ENCODE assay signal across 24 cellular contexts in the genomic region with DNA sequence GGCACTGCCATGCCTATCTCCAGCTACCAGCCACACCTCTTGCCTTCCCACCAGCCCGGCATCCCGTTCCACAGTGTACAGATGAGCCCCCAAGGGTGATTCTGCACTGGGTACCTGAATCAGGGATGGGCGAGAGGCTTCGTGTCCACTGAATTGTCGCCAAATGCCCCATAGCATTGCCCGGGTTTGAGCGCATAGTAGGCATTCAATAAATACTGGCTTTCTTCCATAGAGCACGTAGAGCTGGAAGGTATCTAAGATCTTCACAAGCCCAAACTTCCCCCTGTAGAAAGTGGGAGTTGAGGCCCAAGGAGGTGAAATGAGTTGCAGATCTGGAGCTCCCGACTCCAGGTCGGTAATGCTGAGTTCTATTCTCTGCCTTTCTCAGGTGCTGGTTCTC.
DNase-seq lines count a peak whose midpoint lies in the region; ATAC-seq, FAIRE-seq and TF ChIP-seq lines count a peak whose summit lies in the region.
"Had no signal": no experiment of that assay in that cellular context is flagged by ENCODE, and none has a peak within 500 bp of the region (broad histone marks: within the 10 kb centered on the region; RNA-seq: fewer than 3 reads in every experiment).

No MANE protein-coding gene starts in this region.

- 90 to 99% (median 95%) methylated on average over 10 of the region's 10 CpGs for WGBS in spleen, 5 donors

- no peaks in the 10 kb centered on the region for H3K9me2 ChIP-seq in OCI-LY1 (ENCODE audit: low read depth, low read length)

- no peak for TF ChIP-seq CTCF in OCI-LY1 (IDR thresholded peaks at IDR 0.05; ENCODE audit: low read length)
- no peak for TF ChIP-seq CTCF in keratinocyte (optimal IDR thresholded peaks at IDR 0.05 in 1 of 3, IDR thresholded peaks at IDR 0.05 in 1 of 3, conservative IDR thresholded peaks at IDR 0.05 in 1 of 3; ENCODE audit: extremely low read depth in 1 of 3, insufficient read depth in 2 of 3, low read length in 3 of 3)
- TF ChIP-seq CTCF in spleen (IDR thresholded peaks at IDR 0.05 in 8 of 11, conservative IDR thresholded peaks at IDR 0.05 in 3 of 11), result no peak

- no peak for FAIRE-seq in keratinocyte (lab: Jason Lieb, UNC)
- FAIRE-seq: A549, GM12878, GM19239, H1 had no signal

- intact Hi-C loops in spleen (cut with DNase I; ENCODE audit: low total_unique reads), result no loop called here

- H3K9me3 ChIP-seq in OCI-LY1 (ENCODE audit: low read length) (no peaks in the 10 kb centered on the region; the same call in 1 of the 2 replicates), keratinocyte (ENCODE audit: control insufficient read depth, low read depth, low read length) (no peaks in the 10 kb centered on the region), spleen (no peaks in the 10 kb centered on the region)
- H3K9me3 ChIP-seq: A549, BE2C had no signal

- H3K27me3 ChIP-seq in OCI-LY1 (ENCODE audit: insufficient read depth, low read length) (no peaks in the 10 kb centered on the region), keratinocyte (ENCODE audit: control insufficient read depth, extremely low read depth, insufficient read depth, low read length) (no peaks in the 10 kb centered on the region), spleen (replicated peaks in 1 of 7) (no peaks in the 10 kb centered on the region)
- H3K27me3 ChIP-seq: BE2C; BLaER1 treated with 17β-estradiol and CSF1 and Interleukin-3, amounts not matched to agents 10 nM and 100 nM had no signal

- H3K9me1 ChIP-seq in keratinocyte (ENCODE audit: control insufficient read depth, extremely low read depth, insufficient read depth, low read length), result no peaks in the 10 kb centered on the region

- dilution Hi-C loops in keratinocyte (cut with MboI; ENCODE audit: extremely low pct_ligation_motif_present, low sequenced_read_pairs), result no loop called here

- peaks cover 32% of the 10 kb centered on the region for H3K79me2 ChIP-seq in OCI-LY1 (ENCODE audit: insufficient read depth, low read length)
- no peaks in the 10 kb centered on the region for H3K79me2 ChIP-seq in keratinocyte (ENCODE audit: control insufficient read depth, insufficient read depth, low read length)

- H2AFZ ChIP-seq in OCI-LY1 (ENCODE audit: low read length), result no peak overlapping the region
- H2AFZ ChIP-seq in keratinocyte (ENCODE audit: control insufficient read depth, low read length), result peak overlapping the region; percentile 78
- H2AFZ ChIP-seq: GM23248 had no signal

- ATAC-seq in HG02970 (IDR thresholded peaks at IDR 0.05; ENCODE audit: low FRiP score, unreplicated experiment), result no peak
- ATAC-seq: GM12878 had no signal

- H3K4me3 ChIP-seq in OCI-LY1 (ENCODE audit: low read depth, low read length, poor library complexity, severe bottlenecking) (peak overlapping the region; percentile 77), keratinocyte (ENCODE audit: control insufficient read depth in 2 of 3, extremely low read depth in 1 of 3, insufficient read depth in 2 of 3, low read depth in 1 of 3, low read length in 3 of 3) (no peak overlapping the region), spleen (no peak overlapping the region)
- H3K4me3 ChIP-seq: A549; BLaER1 treated with 17β-estradiol and CSF1 and Interleukin-3, amounts not matched to agents 10 nM and 100 nM; GM12878; GM23248 had no signal

- H3K4me2 ChIP-seq in OCI-LY1 (ENCODE audit: low read length) (peak overlapping the region; percentile 88; the same call in 1 of the 2 replicates), keratinocyte (ENCODE audit: control insufficient read depth, extremely low read depth, insufficient read depth, low read depth, low read length) (peak overlapping the region; percentile 76)

- TF ChIP-seq POLR2A in spleen (IDR thresholded peaks at IDR 0.05), result no peak

- no peaks in the 10 kb centered on the region for H4K20me1 ChIP-seq in OCI-LY1 (ENCODE audit: insufficient read depth, low read length)
- no peaks in the 10 kb centered on the region for H4K20me1 ChIP-seq in keratinocyte (ENCODE audit: control insufficient read depth, extremely low read depth, insufficient read depth, low read length)
- H4K20me1 ChIP-seq: BLaER1 treated with 17β-estradiol and CSF1 and Interleukin-3, amounts not matched to agents 10 nM and 100 nM had no signal

- H3K27ac ChIP-seq in OCI-LY1 (ENCODE audit: low read depth, low read length, poor library complexity, severe bottlenecking) (peak overlapping the region; percentile 97), keratinocyte (ENCODE audit: control insufficient read depth, insufficient read depth, low read length) (peak overlapping the region; percentile 64), spleen (no peak overlapping the region)
- H3K27ac ChIP-seq: BLaER1 treated with 17β-estradiol and CSF1 and Interleukin-3, amounts not matched to agents 10 nM and 100 nM had no signal

- H3K4me1 ChIP-seq in OCI-LY1 (ENCODE audit: insufficient read depth, low read length, severe bottlenecking) (peaks cover 88% of the 10 kb centered on the region), keratinocyte (ENCODE audit: control insufficient read depth, extremely low read depth, insufficient read depth, low read length) (peaks cover 12% of the 10 kb centered on the region), spleen (peaks cover 0 to 8% (median 0%) of the 10 kb centered on the region in 6 donors)
- H3K4me1 ChIP-seq: BE2C had no signal

- H3K36me3 ChIP-seq in OCI-LY1 (ENCODE audit: insufficient read depth, low read length) (peaks cover 82% of the 10 kb centered on the region), keratinocyte (ENCODE audit: control insufficient read depth in 2 of 2, extremely low read depth in 1 of 2, insufficient read depth in 2 of 2, low read length in 2 of 2) (no peaks in the 10 kb centered on the region), spleen (no peaks in the 10 kb centered on the region)
- H3K36me3 ChIP-seq: BE2C; BLaER1 treated with 17β-estradiol and CSF1 and Interleukin-3, amounts not matched to agents 10 nM and 100 nM had no signal

- H3F3A ChIP-seq in OCI-LY1 (ENCODE audit: insufficient read depth, low read length), result peaks cover 19% of the 10 kb centered on the region

- H3K9ac ChIP-seq in OCI-LY1 (ENCODE audit: low read length), result no peak overlapping the region
- no peak overlapping the region for H3K9ac ChIP-seq in keratinocyte (ENCODE audit: control insufficient read depth, extremely low read depth, insufficient read depth, low read length)
- H3K9ac ChIP-seq: BLaER1 treated with 17β-estradiol and CSF1 and Interleukin-3, amounts not matched to agents 10 nM and 100 nM; GM23248 had no signal

- peak; percentile 49 for DNase-seq in activated CD8-positive, alpha-beta memory T cell treated with anti-CD3 and anti-CD28 coated beads for 24 hours
- no peak for DNase-seq in activated CD8-positive, alpha-beta memory T cell treated with anti-CD3 and anti-CD28 coated beads, Interleukin-2, amount 50 U/mL, for 4 hours
- no peak for DNase-seq in keratinocyte (ENCODE audit: low read depth, low spot score)
- no peak for DNase-seq in nucleus accumbens (lab: John Stamatoyannopoulos, UW)
- DNase-seq in spleen, result no peak
- DNase-seq: 8988T; ACHN; AML-193; BE2C; Calu3; CD4-positive, alpha-beta T cell; COR-L47; DMS53; DMS79 treated with DMSO at 0.1 percent for 48 hours; GM23248; H7; HCEC 1CT had no signal

Comparison
In these comparisons a context has a peak if more than half of its experiments do, and no peak if none do; other contexts are left out.
1. H3K27ac ChIP-seq: peak in OCI-LY1 (single experiment) and keratinocyte (single experiment); none in spleen (0 of 8).